ENCODE assay signal across 1 cellular context in genomic region chr5:43110606-43111170, GRCh38.
TF ChIP-seq lines count a peak whose summit lies in the region.

No MANE protein-coding gene starts in this region.

TF ChIP-seq in GM23338, 12 proteins besides CTCF, POLR2A, EP300 and RAD21 (continued from another document):
- TF ChIP-seq ZNF462 (CRISPR knock-in tag; IDR thresholded peaks at IDR 0.05): no peak
- TF ChIP-seq NANOG (IDR thresholded peaks at IDR 0.05; ENCODE audit: borderline replicate concordance): no peak
- no peak for TF ChIP-seq POLR2AphosphoS5 (IDR thresholded peaks at IDR 0.05; ENCODE audit: low read depth)
